8 cellular contexts compared by ENCODE assay signal in the genomic region with DNA sequence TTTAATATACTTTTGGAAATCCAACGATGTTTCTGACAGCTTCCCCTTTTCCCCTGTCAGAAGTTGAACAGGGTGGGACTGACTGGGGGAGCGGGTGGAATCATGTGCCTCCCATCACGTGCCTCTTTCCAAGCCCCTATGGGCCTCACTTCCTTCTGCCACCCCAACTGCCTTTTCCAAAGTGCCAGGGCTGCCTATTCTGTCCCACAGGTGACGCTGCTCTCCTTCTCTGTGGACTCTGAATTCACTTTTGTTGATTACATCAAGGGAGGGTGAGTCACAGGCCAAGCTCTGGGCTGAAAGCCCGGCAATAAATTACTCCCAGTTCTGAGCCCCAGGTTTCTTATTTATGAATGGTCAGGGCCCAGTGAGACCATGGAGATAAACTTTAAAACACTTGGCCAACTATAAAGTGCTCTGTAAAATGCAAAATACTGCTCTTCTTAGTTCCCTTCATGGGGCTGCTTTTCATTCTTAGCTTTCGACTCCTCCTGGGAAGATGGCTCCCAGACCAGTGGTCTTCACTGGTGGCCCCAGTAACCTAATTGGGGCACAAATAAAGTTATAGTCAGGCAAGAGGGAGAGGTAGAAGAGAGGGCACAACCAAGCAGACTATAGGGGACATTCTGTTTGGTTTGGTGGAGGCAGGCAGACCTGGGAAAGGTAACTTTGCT.
DNase-seq lines count a peak whose midpoint lies in the region; ATAC-seq lines count a peak whose summit lies in the region.

No MANE protein-coding gene starts in this region.

- no peak for ATAC-seq in HG02840 (IDR thresholded peaks at IDR 0.05; ENCODE audit: low FRiP score, unreplicated experiment)
- ATAC-seq in GM19467 (IDR thresholded peaks at IDR 0.05; ENCODE audit: unreplicated experiment), result no peak

- no peak overlapping the region for H3K4me3 ChIP-seq in skeletal muscle cell (ENCODE audit: low read depth, low read length)

- DNase-seq in DMS53 (lab: John Stamatoyannopoulos, UW) (peak; percentile 51), DMS53 treated with DMSO at 0.1 percent for 48 hours (lab: John Stamatoyannopoulos, UW; ENCODE audit: unreplicated experiment) (no peak), NCI-H69 (lab: John Stamatoyannopoulos, UW) (peak; percentile 53), anterior cingulate cortex (lab: John Stamatoyannopoulos, UW) (peak in 33 of 58 donors; percentile 15 to 76 (median 42)), hepatic stellate cell (ENCODE audit: low spot score) (peak; percentile 86), skeletal muscle cell (ENCODE audit: low read depth) (peak; percentile 54)
